In genomic region chr2:3447789-3448317, GRCh38 we compare ENCODE assay signal across 16 cellular contexts.
DNase-seq lines count a peak whose midpoint lies in the region; ATAC-seq and TF ChIP-seq lines count a peak whose summit lies in the region.
"Had no signal": no experiment of that assay in that cellular context is flagged by ENCODE, and none has a peak within 500 bp of the region (broad histone marks: within the 10 kb centered on the region; RNA-seq: fewer than 3 reads in every experiment).

No MANE protein-coding gene starts in this region.

- TF ChIP-seq CTCF in spleen (IDR thresholded peaks at IDR 0.05 in 8 of 11, conservative IDR thresholded peaks at IDR 0.05 in 3 of 11) = no peak

- H3K4me1 Mint-ChIP-seq in natural killer cell treated with Interleukin-12 subunit alpha and Interleukin-12 subunit beta and Interleukin-15 and Interleukin-18, amount 100 ng/mL, for 72 hours (ENCODE audit: low read depth in 2 of 2) = peaks cover 0 to 7% of the 10 kb centered on the region in 2 donors
- H3K4me1 Mint-ChIP-seq: CD14-positive monocyte had no signal

- peaks cover 4% of the 10 kb centered on the region for H3K36me3 Mint-ChIP-seq in natural killer cell treated with Interleukin-12 subunit alpha and Interleukin-12 subunit beta and Interleukin-15 and Interleukin-18, amount 100 ng/mL, for 72 hours

- H3K27me3 ChIP-seq in adipocyte (replicated peaks; ENCODE audit: control insufficient read depth, insufficient read depth, low read length) (no peaks in the 10 kb centered on the region), spleen (replicated peaks in 1 of 7) (no peaks in the 10 kb centered on the region)

- H3K4me3 Mint-ChIP-seq in natural killer cell treated with Interleukin-12 subunit alpha and Interleukin-12 subunit beta and Interleukin-15 and Interleukin-18, amount 100 ng/mL, for 72 hours = no peak overlapping the region
- H3K4me3 Mint-ChIP-seq: activated CD8-positive, alpha-beta T cell treated with anti-CD3 and anti-CD28 coated beads for 36 hours; CD14-positive monocyte had no signal

- peak overlapping the region; percentile 52 for H3K4me3 ChIP-seq in adipocyte (ENCODE audit: low read length)
- no peak overlapping the region for H3K4me3 ChIP-seq in spleen
- H3K4me3 ChIP-seq: thoracic aorta had no signal

- intact Hi-C loops in spleen (cut with DNase I; ENCODE audit: low total_unique reads) = no loop called here

- H3K4me1 ChIP-seq in adipocyte (ENCODE audit: control insufficient read depth, insufficient read depth, low read length) = peaks cover 7% of the 10 kb centered on the region
- peaks cover 0 to 15% (median 0%) of the 10 kb centered on the region in 6 donors for H3K4me1 ChIP-seq in spleen

- no peaks in the 10 kb centered on the region for H3K9me3 Mint-ChIP-seq in natural killer cell treated with Interleukin-12 subunit alpha and Interleukin-12 subunit beta and Interleukin-15 and Interleukin-18, amount 100 ng/mL, for 72 hours
- H3K9me3 Mint-ChIP-seq: activated CD8-positive, alpha-beta T cell treated with anti-CD3 and anti-CD28 coated beads for 36 hours had no signal

- no peak for TF ChIP-seq POLR2A in spleen (IDR thresholded peaks at IDR 0.05)

- H3K9me3 ChIP-seq in adipocyte (ENCODE audit: control insufficient read depth, low read length) (no peaks in the 10 kb centered on the region), spleen (no peaks in the 10 kb centered on the region)
- H3K9me3 ChIP-seq: thoracic aorta had no signal

- H3K36me3 ChIP-seq in adipocyte (ENCODE audit: control insufficient read depth, insufficient read depth, low read length, severe bottlenecking) (peaks cover 52% of the 10 kb centered on the region), spleen (peaks cover 0 to 100% (median 55%) of the 10 kb centered on the region in 6 donors)

- peak; percentile 34 for ATAC-seq in left lobe of liver
- ATAC-seq in natural killer cell treated with Interleukin-12 subunit alpha and Interleukin-12 subunit beta and Interleukin-15 and Interleukin-18, amount 100 ng/mL, for 72 hours = no peak
- ATAC-seq: activated CD8-positive, alpha-beta T cell treated with anti-CD3 and anti-CD28 coated beads for 36 hours; HCT116; PC-3 had no signal

- WGBS in spleen, 5 donors = 72 to 86% (median 75%) methylated on average over 9 of the region's 9 CpGs

- DNase-seq in NCI-H187 (lab: John Stamatoyannopoulos, UW) (peak; percentile 92 to 94), adipocyte (ENCODE audit: low read depth) (no peak), left lobe of liver (ENCODE audit: low spot score) (no peak), pulmonary artery endothelial cell (ENCODE audit: low read depth, low spot score) (peak; percentile 29), NCI-H1092 treated with DMSO at 0.1 percent for 48 hours (lab: John Stamatoyannopoulos, UW) (no peak), spleen (no peak)
- no peak for DNase-seq in natural killer cell treated with Interleukin-12 subunit alpha and Interleukin-12 subunit beta and Interleukin-15 and Interleukin-18, amount 100 ng/mL, for 72 hours (ENCODE audit: low spot score)
- DNase-seq: activated CD8-positive, alpha-beta T cell treated with anti-CD3 and anti-CD28 coated beads for 36 hours; DND-41; NCI-H1930; NCI-H526; occipital lobe; PC-3 had no signal

- no peak overlapping the region for H3K27ac Mint-ChIP-seq in natural killer cell treated with Interleukin-12 subunit alpha and Interleukin-12 subunit beta and Interleukin-15 and Interleukin-18, amount 100 ng/mL, for 72 hours
- H3K27ac Mint-ChIP-seq: activated CD8-positive, alpha-beta T cell treated with anti-CD3 and anti-CD28 coated beads for 36 hours had no signal

- H3K27ac ChIP-seq in spleen = peak overlapping the region in 1 of 8 donors; percentile 17
- H3K27ac ChIP-seq: thoracic aorta had no signal

- H3K27me3 Mint-ChIP-seq in natural killer cell treated with Interleukin-12 subunit alpha and Interleukin-12 subunit beta and Interleukin-15 and Interleukin-18, amount 100 ng/mL, for 72 hours = no peaks in the 10 kb centered on the region
- H3K27me3 Mint-ChIP-seq: activated CD8-positive, alpha-beta T cell treated with anti-CD3 and anti-CD28 coated beads for 36 hours had no signal

- H3K9ac ChIP-seq in adipocyte (ENCODE audit: low read length) = peak overlapping the region; percentile 38

Comparison
In these comparisons a context has a peak if more than half of its experiments do, and no peak if none do; other contexts are left out.
1. DNase-seq: peak in NCI-H187 (2 of 2) and pulmonary artery endothelial cell (single experiment); none in adipocyte (single experiment), left lobe of liver (single experiment), NCI-H1092 treated with DMSO at 0.1 percent for 48 hours (single experiment), spleen (single experiment) and natural killer cell treated with Interleukin-12 subunit alpha and Interleukin-12 subunit beta and Interleukin-15 and Interleukin-18, amount 100 ng/mL, for 72 hours (single experiment).